In genomic region chr15:66481107-66481856, GRCh38 we compare ENCODE assay signal across 1 cellular context.
TF ChIP-seq lines count a peak whose summit lies in the region.

No MANE protein-coding gene starts in this region.

TF ChIP-seq in K562, 482 proteins besides CTCF, POLR2A, EP300 and RAD21 (continued from another document and continues in another):
- peak; percentile 14; the same call in 1 of the 2 replicates for TF ChIP-seq MGA (IDR thresholded peaks at IDR 0.05)
- TF ChIP-seq CBFA2T3 (IDR thresholded peaks at IDR 0.05) = peak; percentile 93
- no peak for TF ChIP-seq ELF1 (tag; IDR thresholded peaks at IDR 0.05)
- no peak for TF ChIP-seq FOXK2 (conservative IDR thresholded peaks at IDR 0.05 in 1 of 2, IDR thresholded peaks at IDR 0.05 in 1 of 2; ENCODE audit: low read depth in 2 of 2)
- no peak for TF ChIP-seq SRSF9 (IDR thresholded peaks at IDR 0.05; ENCODE audit: borderline replicate concordance, low read depth, low read length)
- TF ChIP-seq FUS (optimal IDR thresholded peaks at IDR 0.05; ENCODE audit: low read depth, low read length) = no peak
- TF ChIP-seq ZNF165 (CRISPR knock-in tag; IDR thresholded peaks at IDR 0.05; ENCODE audit: borderline replicate concordance) = no peak
- peak; percentile 78; the same call in 1 of the 2 replicates for TF ChIP-seq ZNF12 (CRISPR knock-in tag; IDR thresholded peaks at IDR 0.05)
- no peak for TF ChIP-seq BCL6 (CRISPR knock-in tag; IDR thresholded peaks at IDR 0.05)
- TF ChIP-seq ZNF586 (CRISPR knock-in tag; conservative IDR thresholded peaks at IDR 0.05) = no peak
- TF ChIP-seq CXXC5 (CRISPR knock-in tag; IDR thresholded peaks at IDR 0.05) = no peak
- TF ChIP-seq PKNOX1 (IDR thresholded peaks at IDR 0.05) = 0 out of 2 replicates have a peak, but pooled peaks have one; percentile 3
- TF ChIP-seq HOMEZ (CRISPR knock-in tag; IDR thresholded peaks at IDR 0.05) = no peak
- TF ChIP-seq AFF1 (IDR thresholded peaks at IDR 0.05; ENCODE audit: low read depth in 1 of 2, partially characterized antibody in 2 of 2) = no peak
- no peak for TF ChIP-seq YBX1 (IDR thresholded peaks at IDR 0.05)
- peak; percentile 28; the same call in 1 of the 2 replicates for TF ChIP-seq ZNF316 (IDR thresholded peaks at IDR 0.05)
- no peak for TF ChIP-seq FOXK1 (CRISPR knock-in tag; IDR thresholded peaks at IDR 0.05; ENCODE audit: borderline replicate concordance)
- TF ChIP-seq ZNF609 (CRISPR knock-in tag; IDR thresholded peaks at IDR 0.05; ENCODE audit: borderline replicate concordance) = no peak
- TF ChIP-seq ZBTB2 (IDR thresholded peaks at IDR 0.05) = no peak; the same call in 1 of the 2 replicates
- TF ChIP-seq ZC3H11A (IDR thresholded peaks at IDR 0.05; ENCODE audit: low read depth, low read length) = no peak
- no peak for TF ChIP-seq ETV5 (CRISPR knock-in tag; IDR thresholded peaks at IDR 0.05; ENCODE audit: low read depth)
- TF ChIP-seq BCOR (IDR thresholded peaks at IDR 0.05) = 0 out of 2 replicates have a peak, but pooled peaks have one; percentile 19
- TF ChIP-seq ZNF57 (CRISPR knock-in tag; IDR thresholded peaks at IDR 0.05) = no peak
- peak; percentile 64 for TF ChIP-seq NFIC (IDR thresholded peaks at IDR 0.05)
- TF ChIP-seq HDAC2 (IDR thresholded peaks at IDR 0.05) = no peak
- no peak for TF ChIP-seq CBFB (CRISPR knock-in tag; IDR thresholded peaks at IDR 0.05)
- no peak for TF ChIP-seq IRF1 (CRISPR knock-in tag; IDR thresholded peaks at IDR 0.05; ENCODE audit: borderline replicate concordance)
- no peak for TF ChIP-seq KAT7 (CRISPR knock-in tag; IDR thresholded peaks at IDR 0.05; ENCODE audit: borderline replicate concordance)
- TF ChIP-seq RFX5 (IDR thresholded peaks at IDR 0.05; ENCODE audit: low read depth, low read length) = no peak
